Comparison of ENCODE assay signal across 22 cellular contexts in the genomic region with DNA sequence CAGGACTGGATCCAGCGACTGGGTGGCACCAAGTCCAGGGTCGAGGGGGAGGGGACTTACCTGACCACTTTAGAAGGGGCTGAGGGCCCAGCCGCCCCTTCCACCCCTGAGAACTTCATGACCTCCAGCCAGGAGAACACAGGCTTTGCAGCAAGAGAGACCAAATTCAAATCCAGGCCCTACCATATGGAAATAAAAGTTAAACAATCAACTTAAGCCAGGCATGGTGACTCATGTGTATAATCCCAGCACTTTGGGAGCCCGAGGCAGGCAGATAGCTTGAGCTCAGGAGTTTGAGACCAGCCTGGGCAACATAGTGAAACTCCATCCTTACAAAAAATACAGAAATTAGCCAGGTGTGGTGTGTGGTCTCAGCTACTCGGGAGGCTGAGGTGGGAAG.
DNase-seq lines count a peak whose midpoint lies in the region; FAIRE-seq and TF ChIP-seq lines count a peak whose summit lies in the region.
"Had no signal": no experiment of that assay in that cellular context is flagged by ENCODE, and none has a peak within 500 bp of the region (broad histone marks: within the 10 kb centered on the region; RNA-seq: fewer than 3 reads in every experiment).

No MANE protein-coding gene starts in this region.

- H3K4me3 ChIP-seq in WERI-Rb-1 (ENCODE audit: low read depth, low read length) = no peak overlapping the region
- H3K4me3 ChIP-seq in fibroblast of lung (replicated peaks in 1 of 4; ENCODE audit: control extremely low read depth in 1 of 4, insufficient read depth in 1 of 4, low read depth in 3 of 4, low read length in 4 of 4) = no peak overlapping the region
- H3K4me3 ChIP-seq: mucosa of descending colon, testis had no signal

- H3K4me2 ChIP-seq in fibroblast of lung (ENCODE audit: extremely low read depth, insufficient read depth, low read length) = peak overlapping the region; percentile 2

- no peak overlapping the region for H2AFZ ChIP-seq in fibroblast of lung (ENCODE audit: low read length)

- no peak overlapping the region for H3K9ac ChIP-seq in fibroblast of lung (ENCODE audit: insufficient read depth, low read length)

- H4K20me1 ChIP-seq in fibroblast of lung (ENCODE audit: control insufficient read depth, extremely low read depth, insufficient read depth, low read length) = no peaks in the 10 kb centered on the region

- no peaks in the 10 kb centered on the region for H3K79me2 ChIP-seq in fibroblast of lung (ENCODE audit: control insufficient read depth, insufficient read depth, low read length)

- peak; percentile 63 for FAIRE-seq in urothelium cell line (lab: Jason Lieb, UNC)
- FAIRE-seq: frontal cortex had no signal

- H3K27me3 ChIP-seq in WERI-Rb-1 (ENCODE audit: insufficient read depth, low read depth, severe bottlenecking) (no peaks in the 10 kb centered on the region), fibroblast of lung (ENCODE audit: control insufficient read depth, insufficient read depth, low read length) (no peaks in the 10 kb centered on the region)
- H3K27me3 ChIP-seq: testis had no signal

- peaks cover 49% of the 10 kb centered on the region for H3K4me1 ChIP-seq in fibroblast of lung (ENCODE audit: control insufficient read depth, extremely low read depth, insufficient read depth, low read length)

- H3K27ac ChIP-seq in WERI-Rb-1 (0 out of 2 replicates have a peak overlapping the region, but pooled peaks have one; percentile 14), fibroblast of lung (ENCODE audit: insufficient read depth, low read length) (peak overlapping the region; percentile 52)
- H3K27ac ChIP-seq: 22Rv1, neutrophil, testis had no signal

- DNase-seq in DMS53 (lab: John Stamatoyannopoulos, UW) (peak; percentile 8), DMS53 treated with DMSO at 0.1 percent for 48 hours (lab: John Stamatoyannopoulos, UW; ENCODE audit: unreplicated experiment) (no peak), WERI-Rb-1 (no peak), fibroblast of lung (ENCODE audit: low read depth in 2 of 2) (peak; percentile 47 to 57), urothelium cell line (ENCODE audit: low spot score) (no peak), NCI-H2171 treated with DMSO at 0.1 percent for 48 hours (lab: John Stamatoyannopoulos, UW) (no peak), NCI-H748 treated with DMSO at 0.1 percent for 48 hours (lab: John Stamatoyannopoulos, UW) (no peak)
- no peak for DNase-seq in activated CD8-positive, alpha-beta memory T cell treated with anti-CD3 and anti-CD28 coated beads, Interleukin-2, amount 50 U/mL, for 48 hours
- DNase-seq: C1 segment of cervical spinal cord; central memory CD4-positive, alpha-beta T cell; effector CD4-positive, alpha-beta T cell; left colon; NCI-H2029 treated with DMSO at 0.1 percent for 48 hours; NCI-H524; retina; SIG-M5; stimulated activated CD4-positive, alpha-beta T cell treated with anti-CD3 and anti-CD28 coated beads, Interleukin-12 subunit alpha, Interleukin-12 subunit beta, amount 100 ng/mL, for 4 hours; testis had no signal

- TF ChIP-seq CTCF in WERI-Rb-1 (IDR thresholded peaks at IDR 0.05; ENCODE audit: low read depth, low read length) (no peak), fibroblast of lung (conservative IDR thresholded peaks at IDR 0.05 in 1 of 2, IDR thresholded peaks at IDR 0.05 in 1 of 2; ENCODE audit: low read depth in 1 of 2, low read length in 2 of 2) (no peak)

- H3K9me3 ChIP-seq in WERI-Rb-1 (ENCODE audit: severe bottlenecking) = no peaks in the 10 kb centered on the region
- no peaks in the 10 kb centered on the region for H3K9me3 ChIP-seq in fibroblast of lung (ENCODE audit: control insufficient read depth, insufficient read depth, low read depth, low read length)
- H3K9me3 ChIP-seq: mucosa of descending colon, neutrophil, testis had no signal

- H3K36me3 ChIP-seq in WERI-Rb-1 (no peaks in the 10 kb centered on the region), fibroblast of lung (ENCODE audit: control insufficient read depth, insufficient read depth, low read length) (no peaks in the 10 kb centered on the region)
- H3K36me3 ChIP-seq: neutrophil had no signal

Comparison
In these comparisons a context has a peak if more than half of its experiments do, and no peak if none do; other contexts are left out.
1. DNase-seq: peak in DMS53 (single experiment) and fibroblast of lung (2 of 2); none in DMS53 treated with DMSO at 0.1 percent for 48 hours (single experiment), WERI-Rb-1 (single experiment), urothelium cell line (single experiment), activated CD8-positive, alpha-beta memory T cell treated with anti-CD3 and anti-CD28 coated beads, Interleukin-2, amount 50 U/mL, for 48 hours (single experiment), NCI-H2171 treated with DMSO at 0.1 percent for 48 hours (single experiment) and NCI-H748 treated with DMSO at 0.1 percent for 48 hours (single experiment).